3 cellular contexts compared by ENCODE assay signal in the genomic region with DNA sequence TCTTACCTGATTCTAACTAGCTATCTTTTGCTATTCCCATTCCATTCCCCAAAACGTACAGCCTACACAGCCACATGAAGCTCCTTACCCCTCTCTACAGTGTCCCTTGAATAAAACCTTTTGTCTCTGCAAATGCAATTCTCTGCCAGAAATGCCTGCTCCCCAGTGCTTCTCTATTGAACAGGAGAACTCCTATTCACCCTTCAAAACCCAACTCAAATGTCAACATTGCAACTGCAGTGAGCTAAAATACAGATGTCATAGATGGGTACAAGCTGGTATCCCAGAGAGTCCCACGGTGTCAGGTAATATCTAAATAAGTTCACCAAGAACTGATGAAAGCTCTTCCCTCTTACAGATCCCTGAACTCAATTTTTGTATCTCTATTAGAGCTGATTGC.
A peak's percentile ranks its signal among the peaks of the same experiment; 100 is the strongest.
TF ChIP-seq lines count a peak whose summit lies in the region.

No MANE protein-coding gene starts in this region.

TF ChIP-seq in SK-N-SH treated with all-trans-retinoic acid at 6 μM for 48 hours, 23 proteins besides CTCF, POLR2A, EP300 and RAD21 (continued from another document):
- TF ChIP-seq POU6F1 (CRISPR knock-in tag; IDR thresholded peaks at IDR 0.05; ENCODE audit: borderline replicate concordance, low read depth) (no peak), ISL1 (CRISPR knock-in tag; IDR thresholded peaks at IDR 0.05) (no peak)

TF ChIP-seq in SK-N-SH, 30 proteins besides CTCF, POLR2A, EP300 and RAD21 (continued from another document):
- TF ChIP-seq FOSL2 (IDR thresholded peaks at IDR 0.05; ENCODE audit: borderline replicate concordance, low read depth) (no peak), EZH2phosphoT487 (IDR thresholded peaks at IDR 0.05; ENCODE audit: borderline replicate concordance, low read depth) (no peak), RXRA (IDR thresholded peaks at IDR 0.05; ENCODE audit: borderline replicate concordance, low read depth) (no peak), ZBTB33 (IDR thresholded peaks at IDR 0.05; ENCODE audit: borderline replicate concordance, low read depth) (no peak)

TF ChIP-seq in HEK293, 187 proteins besides CTCF, POLR2A, EP300 and RAD21:
- TF ChIP-seq, protein P1, sequence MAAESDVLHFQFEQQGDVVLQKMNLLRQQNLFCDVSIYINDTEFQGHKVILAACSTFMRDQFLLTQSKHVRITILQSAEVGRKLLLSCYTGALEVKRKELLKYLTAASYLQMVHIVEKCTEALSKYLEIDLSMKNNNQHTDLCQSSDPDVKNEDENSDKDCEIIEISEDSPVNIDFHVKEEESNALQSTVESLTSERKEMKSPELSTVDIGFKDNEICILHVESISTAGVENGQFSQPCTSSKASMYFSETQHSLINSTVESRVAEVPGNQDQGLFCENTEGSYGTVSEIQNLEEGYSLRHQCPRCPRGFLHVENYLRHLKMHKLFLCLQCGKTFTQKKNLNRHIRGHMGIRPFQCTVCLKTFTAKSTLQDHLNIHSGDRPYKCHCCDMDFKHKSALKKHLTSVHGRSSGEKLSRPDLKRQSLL (tag by site-specific recombination; IDR thresholded peaks at IDR 0.05) = no peak
- no peak for TF ChIP-seq ZNF211 (tag by site-specific recombination; IDR thresholded peaks at IDR 0.05; ENCODE audit: low read depth)
- no peak for TF ChIP-seq FEZF1 (tag by site-specific recombination; IDR thresholded peaks at IDR 0.05)
- TF ChIP-seq ZFP3 (tag by site-specific recombination; IDR thresholded peaks at IDR 0.05; ENCODE audit: low read depth) = peak; percentile 80
- TF ChIP-seq, protein P2, sequence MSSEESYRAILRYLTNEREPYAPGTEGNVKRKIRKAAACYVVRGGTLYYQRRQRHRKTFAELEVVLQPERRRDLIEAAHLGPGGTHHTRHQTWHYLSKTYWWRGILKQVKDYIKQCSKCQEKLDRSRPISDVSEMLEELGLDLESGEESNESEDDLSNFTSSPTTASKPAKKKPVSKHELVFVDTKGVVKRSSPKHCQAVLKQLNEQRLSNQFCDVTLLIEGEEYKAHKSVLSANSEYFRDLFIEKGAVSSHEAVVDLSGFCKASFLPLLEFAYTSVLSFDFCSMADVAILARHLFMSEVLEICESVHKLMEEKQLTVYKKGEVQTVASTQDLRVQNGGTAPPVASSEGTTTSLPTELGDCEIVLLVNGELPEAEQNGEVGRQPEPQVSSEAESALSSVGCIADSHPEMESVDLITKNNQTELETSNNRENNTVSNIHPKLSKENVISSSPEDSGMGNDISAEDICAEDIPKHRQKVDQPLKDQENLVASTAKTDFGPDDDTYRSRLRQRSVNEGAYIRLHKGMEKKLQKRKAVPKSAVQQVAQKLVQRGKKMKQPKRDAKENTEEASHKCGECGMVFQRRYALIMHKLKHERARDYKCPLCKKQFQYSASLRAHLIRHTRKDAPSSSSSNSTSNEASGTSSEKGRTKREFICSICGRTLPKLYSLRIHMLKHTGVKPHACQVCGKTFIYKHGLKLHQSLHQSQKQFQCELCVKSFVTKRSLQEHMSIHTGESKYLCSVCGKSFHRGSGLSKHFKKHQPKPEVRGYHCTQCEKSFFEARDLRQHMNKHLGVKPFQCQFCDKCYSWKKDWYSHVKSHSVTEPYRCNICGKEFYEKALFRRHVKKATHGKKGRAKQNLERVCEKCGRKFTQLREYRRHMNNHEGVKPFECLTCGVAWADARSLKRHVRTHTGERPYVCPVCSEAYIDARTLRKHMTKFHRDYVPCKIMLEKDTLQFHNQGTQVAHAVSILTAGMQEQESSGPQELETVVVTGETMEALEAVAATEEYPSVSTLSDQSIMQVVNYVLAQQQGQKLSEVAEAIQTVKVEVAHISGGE (tag by site-specific recombination; conservative IDR thresholded peaks at IDR 0.05; ENCODE audit: low read depth) = no peak
